In the genomic region with DNA sequence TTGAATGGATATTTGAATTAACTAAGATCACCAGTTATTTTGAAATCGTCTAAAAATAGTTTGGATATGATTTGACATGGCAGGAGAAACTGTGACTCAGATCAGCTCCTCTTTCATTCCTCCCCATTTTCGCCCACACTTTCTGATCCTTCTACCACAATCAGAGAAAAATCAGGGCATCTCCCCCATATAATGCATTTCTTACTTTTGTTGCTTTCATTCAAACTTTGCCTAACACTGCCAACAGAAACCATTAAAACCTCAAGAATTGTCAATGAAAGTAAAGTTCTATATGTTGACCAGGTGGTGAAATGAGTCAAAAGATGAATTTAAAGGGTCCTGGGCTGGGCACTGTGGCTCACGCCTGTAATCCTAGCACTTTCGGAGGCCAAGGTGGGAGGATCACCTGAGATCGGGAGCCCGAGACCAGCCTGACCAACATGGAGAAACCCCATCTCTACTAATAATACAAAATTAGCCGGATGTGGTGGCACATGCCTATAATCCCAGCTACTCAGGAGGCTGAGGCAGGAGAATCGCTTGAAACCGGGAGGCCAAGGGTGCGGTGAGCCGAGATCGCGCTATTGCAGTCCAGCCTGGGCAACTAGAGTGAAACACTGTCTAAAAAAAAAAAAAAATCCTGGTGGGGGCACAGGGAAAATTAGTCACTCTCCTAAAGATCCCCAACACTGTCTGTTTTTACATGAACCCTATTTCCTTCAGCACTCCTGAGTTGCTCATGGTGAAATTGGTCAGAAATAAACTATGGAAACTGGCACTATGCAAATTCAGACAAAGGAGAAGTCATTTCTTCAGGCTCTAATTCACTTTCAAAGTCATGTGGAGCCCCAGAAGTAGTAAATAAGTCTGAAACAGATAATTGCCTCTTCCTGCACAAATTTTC, we compare ENCODE assay signal across 16 cellular contexts.
DNase-seq lines count a peak whose midpoint lies in the region; ATAC-seq and TF ChIP-seq lines count a peak whose summit lies in the region.
"Had no signal": no experiment of that assay in that cellular context is flagged by ENCODE, and none has a peak within 500 bp of the region (broad histone marks: within the 10 kb centered on the region; RNA-seq: fewer than 3 reads in every experiment).

No MANE protein-coding gene starts in this region.

- peak; percentile 48 for ATAC-seq in GM18907 (IDR thresholded peaks at IDR 0.05; ENCODE audit: unreplicated experiment)
- ATAC-seq in HG03520 (IDR thresholded peaks at IDR 0.05; ENCODE audit: unreplicated experiment) = peak; percentile 54
- ATAC-seq in GM21447 (IDR thresholded peaks at IDR 0.05; ENCODE audit: unreplicated experiment) = no peak

- H2AK5ac ChIP-seq in H9 (ENCODE audit: insufficient read length, low read length) = no peak overlapping the region

- H3K27me3 Mint-ChIP-seq in H9 (ENCODE audit: low read depth) = no peaks in the 10 kb centered on the region

- no peak overlapping the region for H2BK120ac ChIP-seq in H9 (ENCODE audit: low read depth, low read length, poor library complexity, severe bottlenecking)

- no peak overlapping the region for H3K18ac ChIP-seq in H9 (ENCODE audit: insufficient read length, low read depth, low read length)

- H3K79me2 ChIP-seq in smooth muscle cell (ENCODE audit: low read depth) (no peaks in the 10 kb centered on the region), H9 (ENCODE audit: insufficient read depth, low read length) (no peaks in the 10 kb centered on the region)

- peaks cover 6 to 7% of the 10 kb centered on the region in 2 experiments for H3K9me3 Mint-ChIP-seq in H9
- H3K9me3 Mint-ChIP-seq: CD4-positive, alpha-beta memory T cell had no signal

- DNase-seq in GM13977 (ENCODE audit: low spot score) (peak; percentile 25), epithelial cell of esophagus (ENCODE audit: low read depth) (peak; percentile 62), HAP-1 (ENCODE audit: low spot score in 2 of 2) (no peak), smooth muscle cell (lab: John Stamatoyannopoulos, UW; ENCODE audit: unreplicated experiment) (no peak), H9 (no peak)
- DNase-seq: activated effector memory CD4-positive, alpha-beta T cell treated with anti-CD3 and anti-CD28 coated beads, Interleukin-2, amount 50 U/mL, for 16 hours; CD4-positive, alpha-beta memory T cell; MM.1S; NCI-H446 treated with DMSO at 0.1 percent for 48 hours; SHP77 treated with DMSO at 0.1 percent for 48 hours had no signal

- no peak overlapping the region for H3K14ac ChIP-seq in H9 (ENCODE audit: insufficient read depth, low read length)

- H3K79me1 ChIP-seq in H9 (ENCODE audit: insufficient read depth, low read depth, low read length, poor library complexity, severe bottlenecking) = no peaks in the 10 kb centered on the region

- peaks cover 37% of the 10 kb centered on the region for H3K4me1 ChIP-seq in HAP-1
- peaks cover 20% of the 10 kb centered on the region for H3K4me1 ChIP-seq in smooth muscle cell (ENCODE audit: low read depth)
- H3K4me1 ChIP-seq in H9 (ENCODE audit: insufficient read depth, low read length) = peaks cover 10% of the 10 kb centered on the region; the same call in 1 of the 2 replicates

- no peak overlapping the region for H2BK12ac ChIP-seq in H9 (ENCODE audit: insufficient read length, low read depth, low read length)

- H3K9ac ChIP-seq in smooth muscle cell (ENCODE audit: low read depth) = no peak overlapping the region
- no peak overlapping the region for H3K9ac ChIP-seq in H9 (ENCODE audit: extremely low read depth, insufficient read length, low read length)

- no peak overlapping the region for H2BK20ac ChIP-seq in H9 (ENCODE audit: low read depth, low read length, poor library complexity, severe bottlenecking)

- H3K36me3 ChIP-seq in HAP-1 (replicated peaks) (no peaks in the 10 kb centered on the region), smooth muscle cell (ENCODE audit: low read depth) (no peaks in the 10 kb centered on the region)
- H3K36me3 ChIP-seq: right atrium auricular region, thoracic aorta had no signal

- WGBS in smooth muscle cell (ENCODE audit: low lambda C conversion rate) = 93% methylated on average over 13 of the region's 13 CpGs
- no CpG with 5 or more reads among the region's 13 CpGs for WGBS in H9 (ENCODE audit: extremely low coverage, insufficient read length, low lambda C conversion rate)

- H2AFZ ChIP-seq in smooth muscle cell (ENCODE audit: low read depth) = no peak overlapping the region
- no peak overlapping the region for H2AFZ ChIP-seq in H9 (ENCODE audit: low read length)

- no peak overlapping the region for H3K23ac ChIP-seq in H9 (ENCODE audit: insufficient read length, low read depth, low read length)

- H3K4me2 ChIP-seq in smooth muscle cell (no peak overlapping the region), H9 (ENCODE audit: insufficient read depth, insufficient read length, low read length) (no peak overlapping the region)

- H4K20me1 ChIP-seq in smooth muscle cell (ENCODE audit: low read depth) (no peaks in the 10 kb centered on the region), H9 (ENCODE audit: control insufficient read depth, insufficient read depth, insufficient read length) (no peaks in the 10 kb centered on the region)

- H3K9me3 ChIP-seq in HAP-1 (no peaks in the 10 kb centered on the region), smooth muscle cell (replicated peaks; ENCODE audit: low read depth) (no peaks in the 10 kb centered on the region), H9 (ENCODE audit: control insufficient read depth, low read depth, low read length) (no peaks in the 10 kb centered on the region)
- H3K9me3 ChIP-seq: right atrium auricular region, thoracic aorta had no signal

- H2BK15ac ChIP-seq in H9 (ENCODE audit: low read depth, low read length) = no peak overlapping the region

- H3K27ac Mint-ChIP-seq in H9 = peak overlapping the region in 1 of 3 experiments; percentile 55; a peak in 1 of 7 replicates
- H3K27ac Mint-ChIP-seq: CD4-positive, alpha-beta memory T cell had no signal

- H2BK5ac ChIP-seq in H9 (ENCODE audit: insufficient read length, low read length) = no peak overlapping the region

- H3K27ac ChIP-seq in smooth muscle cell (ENCODE audit: low read depth) (no peak overlapping the region), H9 (ENCODE audit: insufficient read length, low read depth, low read length) (no peak overlapping the region)
- H3K27ac ChIP-seq: HL-60, right atrium auricular region, thoracic aorta had no signal

- peaks cover 0 to 9% (median 4%) of the 10 kb centered on the region in 3 experiments for H3K36me3 Mint-ChIP-seq in H9 (ENCODE audit: insufficient read depth in 1 of 3, low read depth in 3 of 3)
- H3K36me3 Mint-ChIP-seq: CD4-positive, alpha-beta memory T cell had no signal

- no peaks in the 10 kb centered on the region for H3K23me2 ChIP-seq in H9 (ENCODE audit: insufficient read length, low read depth, low read length, poor library complexity, severe bottlenecking)

- H4K5ac ChIP-seq in H9 (ENCODE audit: insufficient read length, low read depth, low read length) = no peak overlapping the region

- no peak for TF ChIP-seq CTCF in GM13977 (IDR thresholded peaks at IDR 0.05; ENCODE audit: extremely low read depth, insufficient read depth, missing control alignments)
- no peak for TF ChIP-seq CTCF in epithelial cell of esophagus (IDR thresholded peaks at IDR 0.05; ENCODE audit: insufficient read depth, low read depth, low read length, missing control alignments)
- no peak for TF ChIP-seq CTCF in smooth muscle cell (IDR thresholded peaks at IDR 0.05; ENCODE audit: borderline replicate concordance, insufficient read depth, poor library complexity, severe bottlenecking)
- TF ChIP-seq CTCF in H9 (conservative IDR thresholded peaks at IDR 0.05) = no peak

- H3K27me3 ChIP-seq in HAP-1 (ENCODE audit: low read depth) = no peaks in the 10 kb centered on the region
- no peaks in the 10 kb centered on the region for H3K27me3 ChIP-seq in smooth muscle cell (ENCODE audit: low read depth)
- no peaks in the 10 kb centered on the region for H3K27me3 ChIP-seq in H9 (ENCODE audit: insufficient read depth, low read length)
- H3K27me3 ChIP-seq: right atrium auricular region had no signal

- H4K91ac ChIP-seq in H9 (ENCODE audit: insufficient read length, low read depth, low read length) = no peak overlapping the region

- no peak overlapping the region for H3K56ac ChIP-seq in H9 (ENCODE audit: insufficient read length, low read depth, low read length)

- peaks cover 30 to 33% of the 10 kb centered on the region in 2 experiments for H3K4me1 Mint-ChIP-seq in H9
- H3K4me1 Mint-ChIP-seq: CD4-positive, alpha-beta memory T cell had no signal

- no peak overlapping the region for H3T11ph ChIP-seq in H9 (ENCODE audit: low read length)

- in situ Hi-C loops in GM13977 (cut with MboI; ENCODE audit: low pct_unique_long_range_greater_than_20kb, low sequenced_read_pairs, unreplicated experiment) = no loop called here
- in situ Hi-C loops in HAP-1 (cut with MboI; ENCODE audit: low sequenced_read_pairs) = no loop called here

- no peaks in the 10 kb centered on the region for H3F3A ChIP-seq in smooth muscle cell (ENCODE audit: low read depth)

- H3K4ac ChIP-seq in H9 (ENCODE audit: low read depth, low read length) = no peak overlapping the region

- H4K8ac ChIP-seq in H9 (replicated peaks; ENCODE audit: insufficient read length, low read depth, low read length) = no peak overlapping the region

- H3K4me3 Mint-ChIP-seq in H9 = no peak overlapping the region
- H3K4me3 Mint-ChIP-seq: CD4-positive, alpha-beta memory T cell had no signal

- H3K4me3 ChIP-seq in epithelial cell of esophagus (ENCODE audit: low read length) (no peak overlapping the region), HAP-1 (no peak overlapping the region), smooth muscle cell (no peak overlapping the region)
- H3K4me3 ChIP-seq: right atrium auricular region, thoracic aorta had no signal

Comparison
In these comparisons a context has a peak if more than half of its experiments do, and no peak if none do; other contexts are left out.
1. DNase-seq: peak in GM13977 (single experiment) and epithelial cell of esophagus (single experiment); none in HAP-1 (0 of 2), smooth muscle cell (single experiment) and H9 (single experiment).